In the genomic region with DNA sequence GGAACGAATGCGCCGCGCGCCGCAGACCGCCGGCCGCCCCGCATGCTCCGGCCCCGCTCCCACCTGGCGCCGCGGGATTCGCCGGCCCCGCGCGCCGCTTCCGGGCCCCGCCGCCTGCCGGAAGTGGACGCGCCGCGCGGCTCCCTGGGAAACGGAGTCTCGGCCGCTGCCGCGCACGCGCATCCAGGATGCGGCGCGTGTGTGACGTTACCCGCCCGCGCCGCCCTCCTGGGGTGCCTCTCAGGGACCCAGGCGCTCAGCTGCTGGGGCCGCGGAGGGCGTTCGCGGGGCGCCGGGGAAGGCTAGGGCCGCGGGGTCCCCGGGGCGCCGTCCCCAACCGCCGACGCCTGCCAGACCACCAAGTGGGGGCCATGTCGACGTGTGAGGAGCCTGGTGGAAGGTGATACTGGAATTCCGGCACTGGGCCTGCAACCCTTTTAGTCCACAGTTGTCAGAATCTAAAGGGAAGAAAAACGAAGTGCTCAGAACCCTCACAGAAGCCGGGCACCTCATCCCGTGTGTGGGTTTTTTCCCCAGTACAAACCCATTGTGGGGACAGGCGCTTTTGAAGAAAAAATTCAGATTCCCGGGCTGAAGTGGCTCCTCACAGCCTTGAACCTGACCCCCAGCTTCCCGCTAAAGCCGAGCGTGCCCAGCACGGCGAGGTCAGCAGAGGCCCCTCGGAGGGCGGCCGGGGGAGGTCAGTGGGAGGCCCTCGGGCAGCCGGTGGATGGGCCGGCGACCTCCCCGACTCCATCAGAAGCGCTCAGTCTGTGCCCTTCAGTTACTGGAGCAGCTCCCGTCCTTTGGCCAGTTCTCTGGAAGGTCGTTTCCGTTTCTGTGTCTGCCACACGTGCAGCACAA, we compare ENCODE assay signal across 8 cellular contexts. TPM values are rescaled to one million over a fixed set of nuclear protein-coding genes. Genes with fewer than 3 reads are reported as not detected.
A peak's percentile ranks its signal among the peaks of the same experiment; 100 is the strongest.
DNase-seq lines count a peak whose midpoint lies in the region; ATAC-seq and TF ChIP-seq lines count a peak whose summit lies in the region.

A gene with protein sequence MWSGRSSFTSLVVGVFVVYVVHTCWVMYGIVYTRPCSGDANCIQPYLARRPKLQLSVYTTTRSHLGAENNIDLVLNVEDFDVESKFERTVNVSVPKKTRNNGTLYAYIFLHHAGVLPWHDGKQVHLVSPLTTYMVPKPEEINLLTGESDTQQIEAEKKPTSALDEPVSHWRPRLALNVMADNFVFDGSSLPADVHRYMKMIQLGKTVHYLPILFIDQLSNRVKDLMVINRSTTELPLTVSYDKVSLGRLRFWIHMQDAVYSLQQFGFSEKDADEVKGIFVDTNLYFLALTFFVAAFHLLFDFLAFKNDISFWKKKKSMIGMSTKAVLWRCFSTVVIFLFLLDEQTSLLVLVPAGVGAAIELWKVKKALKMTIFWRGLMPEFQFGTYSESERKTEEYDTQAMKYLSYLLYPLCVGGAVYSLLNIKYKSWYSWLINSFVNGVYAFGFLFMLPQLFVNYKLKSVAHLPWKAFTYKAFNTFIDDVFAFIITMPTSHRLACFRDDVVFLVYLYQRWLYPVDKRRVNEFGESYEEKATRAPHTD (minus strand): TSS at position 125 of the 864 bp plus-strand sequence. CDS start 258 bp downstream, outside the sequence.

- peak within 1 kb of the TSS; percentile 84 to 93 (median 90) for H3K27ac ChIP-seq in spleen

- H3K27me3 ChIP-seq in spleen (replicated peaks in 1 of 7) = no peaks in the 10 kb centered on the region

- H3K4me1 ChIP-seq in spleen = peaks cover 18 to 60% (median 40%) of the 10 kb centered on the region in 6 donors

- WGBS in spleen, 5 donors = 1 to 4% (median 2%) methylated on average over 28 to 87 of the region's 87 CpGs

- peak; percentile 79 for ATAC-seq in GM18868 (IDR thresholded peaks at IDR 0.05; ENCODE audit: unreplicated experiment)
- peak; percentile 73 for ATAC-seq in HG03108 (IDR thresholded peaks at IDR 0.05; ENCODE audit: unreplicated experiment)

- DNase-seq in ACHN (peak; percentile 86), NCI-H2196 treated with DMSO at 0.1 percent for 48 hours (lab: John Stamatoyannopoulos, UW; ENCODE audit: unreplicated experiment) (peak; percentile 71), cardiac fibroblast (ENCODE audit: low read depth in 2 of 2) (peak; percentile 80 to 87), inferior parietal cortex (ENCODE audit: extremely low spot score) (peak; percentile 90), spleen (peak; percentile 95)
- DNase-seq in activated CD4-positive, CD25-positive, alpha-beta regulatory T cell (lab: John Stamatoyannopoulos, UW) = peak; percentile 68 to 83 (median 76)

- TF ChIP-seq POLR2A in spleen (IDR thresholded peaks at IDR 0.05) = peak; percentile 18 to 82 (median 55)

- in situ Hi-C loops in ACHN (cut with HindIII; ENCODE audit: low pct_ligation_motif_present, low pct_unique_long_range_greater_than_20kb, low sequenced_read_pairs) = no loop called here

- peak within 1 kb of the TSS; percentile 87 for H3K4me3 ChIP-seq in cardiac fibroblast (replicated peaks in 1 of 2; ENCODE audit: low read depth in 2 of 2, low read length in 2 of 2)
- H3K4me3 ChIP-seq in spleen = peak within 1 kb of the TSS; percentile 88 to 96 (median 93)

- TF ChIP-seq CTCF in cardiac fibroblast (IDR thresholded peaks at IDR 0.05; ENCODE audit: low read depth, low read length) = no peak
- peak in 2 of 11 experiments; percentile 6 to 38 for TF ChIP-seq CTCF in spleen (IDR thresholded peaks at IDR 0.05 in 8 of 11, conservative IDR thresholded peaks at IDR 0.05 in 3 of 11)

- intact Hi-C loops in spleen (cut with DNase I; ENCODE audit: low total_unique reads) = no loop called here

- no peaks in the 10 kb centered on the region for H3K9me3 ChIP-seq in spleen

- peaks cover 6 to 37% (median 23%) of the 10 kb centered on the region in 6 donors for H3K36me3 ChIP-seq in spleen

RNA-seq across cellular contexts. Expression of the gene that starts here (rescaled TPM):
- total RNA-seq in spleen = 100 to 1,000 TPM in 3 of 7 donors, 10 to 100 TPM in 4; 87.2 to 118 (median 99.9) TPM
- polyA plus RNA-seq in spleen = 10 to 100 TPM; 39.7 to 55.6 (median 45.1) TPM

Comparison
In these comparisons a context has a peak if more than half of its experiments do, and no peak if none do; other contexts are left out.
1. Peak in every context shown above with its lines: DNase-seq, ATAC-seq, H3K4me3 ChIP-seq and H3K27ac ChIP-seq.